ENCODE assay signal across 8 cellular contexts in genomic region chr13:27620377-27621115, GRCh38. TPM values are rescaled to one million over a fixed set of nuclear protein-coding genes. Genes with fewer than 3 reads are reported as not detected.
DNase-seq lines count a peak whose midpoint lies in the region; ATAC-seq and TF ChIP-seq lines count a peak whose summit lies in the region.

LNX2 (minus strand) TSS chr13:27620529; CDS start chr13:27581703, 38,826 bp downstream.

- peaks cover 28% of the 10 kb centered on the region for H3K36me3 Mint-ChIP-seq in activated naive CD4-positive, alpha-beta T cell treated with anti-CD3 and anti-CD28 coated beads, Interleukin-2, amount 10 ng/mL, durations not matched to agents 7 days and 5 days

- peak in 1 of 4 experiments; percentile 22 for TF ChIP-seq CTCF in gastroesophageal sphincter (IDR thresholded peaks at IDR 0.05)

- H3K36me3 ChIP-seq in gastroesophageal sphincter, result peaks cover 0 to 10% of the 10 kb centered on the region in 2 donors

- peaks cover 0 to 58% (median 15%) of the 10 kb centered on the region in 3 donors for H3K4me1 ChIP-seq in gastroesophageal sphincter

- peak; percentile 53 to 61 for TF ChIP-seq POLR2A in gastroesophageal sphincter (IDR thresholded peaks at IDR 0.05)

- no peaks in the 10 kb centered on the region for H3K27me3 ChIP-seq in gastroesophageal sphincter

- peaks cover 54% of the 10 kb centered on the region for H3K4me1 Mint-ChIP-seq in activated naive CD4-positive, alpha-beta T cell treated with anti-CD3 and anti-CD28 coated beads, Interleukin-2, amount 10 ng/mL, durations not matched to agents 7 days and 5 days

- peak within 1 kb of the TSS; percentile 92 to 96 for H3K4me3 ChIP-seq in gastroesophageal sphincter

- H3K27ac Mint-ChIP-seq in activated naive CD4-positive, alpha-beta T cell treated with anti-CD3 and anti-CD28 coated beads, Interleukin-2, amount 10 ng/mL, durations not matched to agents 7 days and 5 days, result peak within 1 kb of the TSS; percentile 98

- peak; percentile 97 for ATAC-seq in gastroesophageal sphincter

- TF ChIP-seq EP300 in gastroesophageal sphincter (IDR thresholded peaks at IDR 0.05), result no peak

- DNase-seq in GM03348 (ENCODE audit: low spot score) (peak; percentile 99), HEK293T (ENCODE audit: extremely low spot score) (peak; percentile 92), NAMALWA (ENCODE audit: low spot score) (peak; percentile 96), SK-MEL-5 (ENCODE audit: low read depth, low spot score) (peak; percentile 96), non-pigmented ciliary epithelial cell (ENCODE audit: low read depth) (peak; percentile 80), superior temporal gyrus (ENCODE audit: extremely low spot score) (peak; percentile 96)
- peak; percentile 97 for DNase-seq in activated naive CD4-positive, alpha-beta T cell treated with anti-CD3 and anti-CD28 coated beads, Interleukin-2, amount 10 ng/mL, durations not matched to agents 7 days and 5 days

- CTCF ChIA-PET in HEK293T (lab: Yijun Ruan, JAX), result interaction anchor here (1.1 kb wide), 1 partner anchor 72 kb away, joined by 3 read pairs; no protein-coding TSS in a partner anchor
- CTCF ChIA-PET in activated naive CD4-positive, alpha-beta T cell treated with anti-CD3 and anti-CD28 coated beads, Interleukin-2, amount 10 ng/mL, durations not matched to agents 7 days and 5 days (lab: Charles Lee), result interaction anchor here (0.7 to 1.5 kb wide), 4 partner anchors 16 to 88 kb away, joined by 3 read pairs; no protein-coding TSS in a partner anchor

- POLR2A ChIA-PET in HEK293T (lab: Yijun Ruan, JAX), result interaction anchor here (0.6 to 2.2 kb wide), 19 partner anchors 8 to 296 kb away, joined by 3 to 13 read pairs (median 3); no protein-coding TSS in a partner anchor

- H3K4me3 Mint-ChIP-seq in activated naive CD4-positive, alpha-beta T cell treated with anti-CD3 and anti-CD28 coated beads, Interleukin-2, amount 10 ng/mL, durations not matched to agents 7 days and 5 days, result peak within 1 kb of the TSS; percentile 92

- H3K9me3 ChIP-seq in gastroesophageal sphincter, result no peaks in the 10 kb centered on the region

- H3K27me3 Mint-ChIP-seq in activated naive CD4-positive, alpha-beta T cell treated with anti-CD3 and anti-CD28 coated beads, Interleukin-2, amount 10 ng/mL, durations not matched to agents 7 days and 5 days, result no peaks in the 10 kb centered on the region

- H3K9me3 Mint-ChIP-seq in activated naive CD4-positive, alpha-beta T cell treated with anti-CD3 and anti-CD28 coated beads, Interleukin-2, amount 10 ng/mL, durations not matched to agents 7 days and 5 days, result no peaks in the 10 kb centered on the region

- in situ Hi-C loops in SK-MEL-5 (cut with HindIII; ENCODE audit: low pct_unique_long_range_greater_than_20kb, low sequenced_read_pairs), result no loop called here

- peak within 1 kb of the TSS; percentile 94 to 99 (median 96) for H3K27ac ChIP-seq in gastroesophageal sphincter

- 0% methylated on average over 10 to 17 of the region's 79 CpGs for WGBS in gastroesophageal sphincter (ENCODE audit: low coverage in 1 of 2), 2 donors

TF ChIP-seq in HEK293T, 16 proteins besides CTCF, POLR2A, EP300 and RAD21:
- TF ChIP-seq FOXA1 (IDR thresholded peaks at IDR 0.05) (no peak), L3MBTL2 (conservative IDR thresholded peaks at IDR 0.05) (peak; percentile 61), PKNOX1 (IDR thresholded peaks at IDR 0.05) (peak; percentile 86), FOXM1 (IDR thresholded peaks at IDR 0.05; ENCODE audit: borderline replicate concordance) (no peak), NFRKB (IDR thresholded peaks at IDR 0.05) (no peak), LEF1 (IDR thresholded peaks at IDR 0.05; ENCODE audit: borderline replicate concordance) (0 out of 2 replicates have a peak, but pooled peaks have one; percentile 62), SP1 (IDR thresholded peaks at IDR 0.05) (no peak), BHLHE40 (IDR thresholded peaks at IDR 0.05; ENCODE audit: borderline replicate concordance) (no peak), CTBP1 (IDR thresholded peaks at IDR 0.05; ENCODE audit: borderline replicate concordance) (peak; percentile 76), SUZ12 (IDR thresholded peaks at IDR 0.05) (no peak)

RNA-seq across cellular contexts. Expression of gene LNX2, which starts in this region (rescaled TPM):
- total RNA-seq in SK-MEL-5 (2014; rRNA removed; shearing (Covaris generic)), result 13.4 and 14.8 TPM in 2 replicates
- 12.1 and 17.0 TPM in 2 replicates for polyA plus RNA-seq in SK-MEL-5 (2015; cell fraction: cytosol; rRNA removed)
- polyA plus RNA-seq in SK-MEL-5 (2015; cell fraction: nucleus; rRNA removed), result 5.8 and 6.1 TPM in 2 replicates
- total RNA-seq in gastroesophageal sphincter, result 10 to 100 TPM; 10.6 to 16.0 (median 14.0) TPM

Comparison
In these comparisons a context has a peak if more than half of its experiments do, and no peak if none do; other contexts are left out.
1. Peak in every context shown above with its lines: DNase-seq, ATAC-seq, H3K4me3 ChIP-seq and H3K27ac ChIP-seq.